1 cellular context compared by ENCODE assay signal in the genomic region with DNA sequence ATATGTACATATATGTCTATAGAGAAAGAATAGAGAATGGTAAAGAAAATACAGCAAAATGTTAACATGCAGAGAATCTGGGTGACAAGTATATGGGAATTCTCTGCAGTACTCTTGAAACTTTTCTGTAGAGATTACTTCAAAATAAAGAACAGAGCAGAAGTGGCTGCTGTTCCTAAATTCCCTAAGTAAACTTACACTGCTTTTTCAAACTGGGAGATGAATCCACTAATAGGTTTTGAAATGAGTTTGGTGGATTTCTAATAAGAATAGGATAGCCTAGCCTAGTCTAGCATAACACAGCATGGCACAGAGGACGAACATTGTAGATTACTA.
TF ChIP-seq lines count a peak whose summit lies in the region.

No MANE protein-coding gene starts in this region.

TF ChIP-seq in SK-N-SH treated with all-trans-retinoic acid at 6 μM for 48 hours, 23 proteins besides CTCF, POLR2A, EP300 and RAD21 (continued from another document):
- TF ChIP-seq, protein P1, sequence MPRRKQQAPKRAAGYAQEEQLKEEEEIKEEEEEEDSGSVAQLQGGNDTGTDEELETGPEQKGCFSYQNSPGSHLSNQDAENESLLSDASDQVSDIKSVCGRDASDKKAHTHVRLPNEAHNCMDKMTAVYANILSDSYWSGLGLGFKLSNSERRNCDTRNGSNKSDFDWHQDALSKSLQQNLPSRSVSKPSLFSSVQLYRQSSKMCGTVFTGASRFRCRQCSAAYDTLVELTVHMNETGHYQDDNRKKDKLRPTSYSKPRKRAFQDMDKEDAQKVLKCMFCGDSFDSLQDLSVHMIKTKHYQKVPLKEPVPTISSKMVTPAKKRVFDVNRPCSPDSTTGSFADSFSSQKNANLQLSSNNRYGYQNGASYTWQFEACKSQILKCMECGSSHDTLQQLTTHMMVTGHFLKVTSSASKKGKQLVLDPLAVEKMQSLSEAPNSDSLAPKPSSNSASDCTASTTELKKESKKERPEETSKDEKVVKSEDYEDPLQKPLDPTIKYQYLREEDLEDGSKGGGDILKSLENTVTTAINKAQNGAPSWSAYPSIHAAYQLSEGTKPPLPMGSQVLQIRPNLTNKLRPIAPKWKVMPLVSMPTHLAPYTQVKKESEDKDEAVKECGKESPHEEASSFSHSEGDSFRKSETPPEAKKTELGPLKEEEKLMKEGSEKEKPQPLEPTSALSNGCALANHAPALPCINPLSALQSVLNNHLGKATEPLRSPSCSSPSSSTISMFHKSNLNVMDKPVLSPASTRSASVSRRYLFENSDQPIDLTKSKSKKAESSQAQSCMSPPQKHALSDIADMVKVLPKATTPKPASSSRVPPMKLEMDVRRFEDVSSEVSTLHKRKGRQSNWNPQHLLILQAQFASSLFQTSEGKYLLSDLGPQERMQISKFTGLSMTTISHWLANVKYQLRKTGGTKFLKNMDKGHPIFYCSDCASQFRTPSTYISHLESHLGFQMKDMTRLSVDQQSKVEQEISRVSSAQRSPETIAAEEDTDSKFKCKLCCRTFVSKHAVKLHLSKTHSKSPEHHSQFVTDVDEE (CRISPR knock-in tag; IDR thresholded peaks at IDR 0.05) = no peak
- TF ChIP-seq ZFP30 (CRISPR knock-in tag; IDR thresholded peaks at IDR 0.05) (no peak), ESRRG (CRISPR knock-in tag; IDR thresholded peaks at IDR 0.05) (no peak), ZFP3 (CRISPR knock-in tag; IDR thresholded peaks at IDR 0.05) (no peak), TOX (CRISPR knock-in tag; IDR thresholded peaks at IDR 0.05; ENCODE audit: borderline replicate concordance) (no peak)
